ENCODE assay signal across 13 cellular contexts in the genomic region with DNA sequence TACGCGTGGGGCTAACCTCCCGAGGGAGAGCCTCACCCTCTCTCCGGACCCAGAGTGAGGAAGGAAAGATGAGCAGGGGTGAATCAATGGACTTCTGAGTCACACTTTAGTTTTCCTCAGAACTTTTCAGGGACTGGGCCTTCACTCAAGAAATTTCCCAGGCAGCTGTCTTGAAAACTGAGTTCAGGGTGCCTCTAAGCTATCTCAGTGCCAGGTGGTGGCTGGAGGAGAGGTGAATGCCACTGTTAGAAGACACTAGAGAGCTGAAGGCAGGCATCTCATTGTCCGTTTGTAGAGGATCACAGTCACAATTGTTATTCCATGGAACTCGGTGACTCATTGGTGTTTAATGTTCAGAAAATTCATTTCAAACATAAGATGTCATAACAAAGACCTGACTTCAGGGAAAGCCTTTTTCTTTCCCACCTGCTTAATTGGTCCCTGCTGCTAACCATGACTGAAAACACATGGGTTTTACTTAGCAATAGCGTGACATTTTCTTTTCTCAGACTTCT. TPM values are rescaled to one million over a fixed set of nuclear protein-coding genes. Genes with fewer than 3 reads are reported as not detected.
DNase-seq lines count a peak whose midpoint lies in the region; ATAC-seq, FAIRE-seq and TF ChIP-seq lines count a peak whose summit lies in the region.
"Had no signal": no experiment of that assay in that cellular context is flagged by ENCODE, and none has a peak within 500 bp of the region (broad histone marks: within the 10 kb centered on the region; RNA-seq: fewer than 3 reads in every experiment).

No MANE protein-coding gene starts in this region.

- H2AFZ ChIP-seq in K562 (ENCODE audit: low read depth, low read length) = peak overlapping the region; percentile 79

- TF ChIP-seq EP300 in K562 (IDR thresholded peaks at IDR 0.05; ENCODE audit: low read length) (no peak), ovary (IDR thresholded peaks at IDR 0.05) (no peak)

- H3K36me3 ChIP-seq in BJ (ENCODE audit: control insufficient read depth, insufficient read depth, low read length) = no peaks in the 10 kb centered on the region
- H3K36me3 ChIP-seq in HUES64 (ENCODE audit: insufficient read depth, low read length) = no peaks in the 10 kb centered on the region
- H3K36me3 ChIP-seq in K562 (ENCODE audit: control insufficient read depth, insufficient read depth, low read length) = no peaks in the 10 kb centered on the region
- H3K36me3 ChIP-seq in ovary = no peaks in the 10 kb centered on the region
- H3K36me3 ChIP-seq in spleen = no peaks in the 10 kb centered on the region

- no peaks in the 10 kb centered on the region for H3K9me1 ChIP-seq in K562 (ENCODE audit: control insufficient read depth, insufficient read depth, low read length)

- no TSS peak for BruUV-seq in K562 (replicated peaks; lab: Mats Ljungman, UMichigan)

- ATAC-seq in K562 = no peak
- no peak for ATAC-seq in left colon
- no peak for ATAC-seq in HG02571 (IDR thresholded peaks at IDR 0.05; ENCODE audit: unreplicated experiment)
- ATAC-seq: body of pancreas had no signal

- H3K27ac ChIP-seq in HUES64 (ENCODE audit: low read depth, low read length) = peak overlapping the region; percentile 12; the same call in 1 of the 2 replicates
- H3K27ac ChIP-seq in K562 (ENCODE audit: extremely low read depth, low read depth, low read length) = peak overlapping the region; percentile 14; the same call in 2 of the 3 replicates
- peak overlapping the region in 1 of 2 donors; percentile 62 for H3K27ac ChIP-seq in ovary
- peak overlapping the region in 1 of 8 donors; percentile 22 for H3K27ac ChIP-seq in spleen
- H3K27ac ChIP-seq: body of pancreas had no signal

- peak; percentile 82 for DNase-seq in BJ (ENCODE audit: low read depth)
- DNase-seq in K562 (ENCODE audit: extremely low read depth in 1 of 4, low spot score in 3 of 4) = no peak
- DNase-seq in kidney tubule cell (ENCODE audit: low spot score) = peak; percentile 69
- DNase-seq in ovary = no peak
- DNase-seq in left colon = no peak
- DNase-seq in spleen = no peak
- DNase-seq: activated B cell treated with CpG ODN at 0.5 μM for 24 hours; body of pancreas; DMS153; NCI-H1694 treated with DMSO at 0.1 percent for 48 hours; stimulated activated CD4-positive, alpha-beta T cell treated with anti-CD3 and anti-CD28 coated beads, Interleukin-4, amount 100 ng/mL, for 1 hour had no signal

- TF ChIP-seq CTCF in BJ (IDR thresholded peaks at IDR 0.05; ENCODE audit: insufficient read depth, low read depth, low read length) = no peak
- no peak for TF ChIP-seq CTCF in K562 (IDR thresholded peaks at IDR 0.05 in 2 of 3, conservative IDR thresholded peaks at IDR 0.05 in 1 of 3; ENCODE audit: insufficient read depth in 2 of 3, low read depth in 1 of 3, low read length in 3 of 3)
- TF ChIP-seq CTCF in ovary (IDR thresholded peaks at IDR 0.05) = no peak
- no peak for TF ChIP-seq CTCF in spleen (IDR thresholded peaks at IDR 0.05 in 8 of 11, conservative IDR thresholded peaks at IDR 0.05 in 3 of 11)

- H4K20me1 ChIP-seq in K562 (replicated peaks; ENCODE audit: control insufficient read depth, insufficient read depth, low read length) = no peaks in the 10 kb centered on the region

- H3K9ac ChIP-seq in HUES64 (ENCODE audit: low read depth, low read length) (no peak overlapping the region), K562 (ENCODE audit: insufficient read depth in 1 of 2, low read depth in 2 of 2, low read length in 2 of 2) (0 out of 4 replicates have a peak overlapping the region, but pooled peaks of 1 of the 2 experiments have one; percentile 20)

- POLR2A ChIA-PET in BJ (lab: Charles Lee) = no interaction called here
- POLR2A ChIA-PET in K562 (lab: Yijun Ruan, JAX) = interaction anchor here (1.0 to 2.7 kb wide), 4 partner anchors 8 to 135 kb away, joined by 3 to 22 read pairs (median 4); a partner anchor contains a TSS

- H3K9me3 ChIP-seq in HUES64 (ENCODE audit: insufficient read depth, low read depth, low read length) (no peaks in the 10 kb centered on the region), K562 (replicated peaks; ENCODE audit: control insufficient read depth, insufficient read depth, low read depth, low read length) (no peaks in the 10 kb centered on the region), ovary (no peaks in the 10 kb centered on the region), spleen (no peaks in the 10 kb centered on the region)
- H3K9me3 ChIP-seq: body of pancreas had no signal

- CTCF ChIA-PET in BJ (lab: Yijun Ruan, JAX) = interaction anchor here (2.4 to 4.4 kb wide), 3 partner anchors 10 to 24 kb away, joined by 8 to 28 read pairs (median 14); no protein-coding TSS in a partner anchor
- CTCF ChIA-PET in K562 (lab: Yijun Ruan, JAX; ENCODE audit: low intra/inter-chr PET ratio) = no interaction called here

- H3K27me3 ChIP-seq in BJ (ENCODE audit: control insufficient read depth, insufficient read depth, low read length) (no peaks in the 10 kb centered on the region), HUES64 (ENCODE audit: insufficient read depth, low read length) (peaks cover 10% of the 10 kb centered on the region; the same call in 1 of the 2 replicates), K562 (ENCODE audit: control insufficient read depth in 2 of 2, insufficient read depth in 2 of 2, low read length in 2 of 2) (no peaks in the 10 kb centered on the region), ovary (no peaks in the 10 kb centered on the region), spleen (replicated peaks in 1 of 7) (no peaks in the 10 kb centered on the region)
- H3K27me3 ChIP-seq: body of pancreas had no signal

- intact Hi-C loops in K562 (cut with micrococcal nuclease) (no loop called here), ovary (cut with DNase I) (no loop called here), left colon (cut with DNase I, micrococcal nuclease) (no loop called here), spleen (cut with DNase I; ENCODE audit: low total_unique reads) (no loop called here)

- TF ChIP-seq POLR2A in K562 (conservative IDR thresholded peaks at IDR 0.05) (no peak), ovary (IDR thresholded peaks at IDR 0.05) (no peak), spleen (IDR thresholded peaks at IDR 0.05) (no peak)

- WGBS in HUES64 = 70% methylated on average over 7 of the region's 7 CpGs
- WGBS in K562 (ENCODE audit: insufficient coverage, low coverage, missing lambda C conversion rate) = 45% methylated on average over 7 of the region's 7 CpGs
- 55 to 66% (median 61%) methylated on average over 7 of the region's 7 CpGs for WGBS in ovary, 3 donors
- 72 to 83% (median 76%) methylated on average over 7 of the region's 7 CpGs for WGBS in spleen, 5 donors

- peaks cover 3% of the 10 kb centered on the region; the same call in 1 of the 3 replicates for H3K79me2 ChIP-seq in K562 (ENCODE audit: control insufficient read depth, insufficient read depth, low read length)

- TF ChIP-seq RAD21 in K562 (CRISPR knock-in tag; conservative IDR thresholded peaks at IDR 0.05 in 1 of 2, IDR thresholded peaks at IDR 0.05 in 1 of 2) = no peak

- no peak for FAIRE-seq in K562 (lab: Jason Lieb, UNC)

- H3K4me3 ChIP-seq in BJ (ENCODE audit: low read depth, low read length) = no peak overlapping the region
- H3K4me3 ChIP-seq in HUES64 (ENCODE audit: low read length) = no peak overlapping the region
- H3K4me3 ChIP-seq in K562 = no peak overlapping the region
- no peak overlapping the region for H3K4me3 ChIP-seq in ovary
- no peak overlapping the region for H3K4me3 ChIP-seq in spleen
- H3K4me3 ChIP-seq: body of pancreas had no signal

- H3K4me2 ChIP-seq in K562 (ENCODE audit: insufficient read depth, low read length) = no peak overlapping the region

- in situ Hi-C loops in K562 (cut with MboI) = no loop called here

- peaks cover 19% of the 10 kb centered on the region; the same call in 1 of the 2 replicates for H3K4me1 ChIP-seq in HUES64 (ENCODE audit: insufficient read depth, low read length)
- peaks cover 16 to 62% of the 10 kb centered on the region in 2 experiments for H3K4me1 ChIP-seq in K562 (replicated peaks in 1 of 2; ENCODE audit: control insufficient read depth in 2 of 2, insufficient read depth in 2 of 2, low read length in 2 of 2)
- peaks cover 8% of the 10 kb centered on the region for H3K4me1 ChIP-seq in ovary (ENCODE audit: insufficient read depth)
- H3K4me1 ChIP-seq in spleen = peaks cover 7 to 70% (median 52%) of the 10 kb centered on the region in 6 donors

RNA-seq across cellular contexts. Expression of a gene that starts 5.3 kb away (rescaled TPM):
- polyA plus RNA-seq in BJ (2011; rRNA removed) (89.6 and 113 TPM in 2 replicates), K562 (2011; rRNA removed) (151 and 210 TPM in 2 replicates), K562 (2014; fragmentation: Illumina TruSeq; extraction: Trizol) (162 and 176 TPM in 2 replicates), K562 (2014; fragmentation: Nextera tagmentation; extraction: Ambion mirVana) (100 to 1,000 TPM; 143 to 211 TPM), K562 (2014; rRNA removed) (145 and 159 TPM in 2 replicates), ovary (100 to 1,000 TPM; 138 to 252 TPM), spleen (100 to 1,000 TPM; 111 to 256 (median 193) TPM)
- 52.2 and 73.7 TPM in 2 replicates for polyA minus RNA-seq in BJ (2011; rRNA and poly(A)+ RNA removed)
- polyA plus RNA-seq in HUES64 (2013, experiment 1 of 2) = 15.9 TPM
- 21.7 TPM for polyA plus RNA-seq in HUES64 (2013, experiment 2 of 2)
- total RNA-seq in K562 (2011; cell fraction: chromatin; rRNA removed; ENCODE audit: low replicate concordance) = 141 and 220 TPM in 2 replicates
- total RNA-seq in K562 (2011; cell fraction: nucleolus; rRNA removed) = 93.6 and 93.8 TPM in 2 replicates
- 147 and 201 TPM in 2 replicates for total RNA-seq in K562 (2011; cell fraction: nucleoplasm; rRNA removed)
- total RNA-seq in K562 (2014; rRNA removed) (86.6 and 92.4 TPM in 2 replicates), K562 (2014; rRNA removed; fragmentation: Illumina TruSeq; extraction: Trizol) (111 and 114 TPM in 2 replicates), K562 (2015; rRNA removed; fragmentation: Illumina TruSeq; extraction: Trizol) (100 and 113 TPM in 2 replicates), K562 (2021) (124 and 126 TPM in 2 replicates), ovary (100 to 1,000 TPM in 6 of 7 donors, 10 to 100 TPM in 1; 98.1 to 161 (median 156) TPM), left colon (100 to 1,000 TPM; 182 to 192 TPM), spleen (100 to 1,000 TPM; 145 to 222 (median 188) TPM)
- polyA plus RNA-seq in K562 (2011; cell fraction: cytosol; rRNA removed) = 171 and 185 TPM in 2 replicates
- 130 and 168 TPM in 2 replicates for polyA plus RNA-seq in K562 (2011; cell fraction: nucleus; rRNA removed)
- 133 and 231 TPM in 2 replicates for polyA plus RNA-seq in K562 (2012)
- 135 and 183 TPM in 2 replicates for polyA minus RNA-seq in K562 (2011; rRNA and poly(A)+ RNA removed)
- 64.3 and 74.2 TPM in 2 replicates for polyA minus RNA-seq in K562 (2011; cell fraction: cytosol; rRNA and poly(A)+ RNA removed)
- polyA minus RNA-seq in K562 (2011; cell fraction: nucleus; rRNA and poly(A)+ RNA removed) = 60.0 and 62.5 TPM in 2 replicates

RNA-seq across cellular contexts. Expression of a gene that starts 23.1 kb away (rescaled TPM):
- polyA plus RNA-seq in BJ (2011; rRNA removed) = 54.4 and 56.2 TPM in 2 replicates
- 17.8 and 23.7 TPM in 2 replicates for polyA minus RNA-seq in BJ (2011; rRNA and poly(A)+ RNA removed)
- 125 TPM for polyA plus RNA-seq in HUES64 (2013, experiment 1 of 2)
- polyA plus RNA-seq in HUES64 (2013, experiment 2 of 2) = 138 TPM
- 88.6 and 124 TPM in 2 replicates for total RNA-seq in K562 (2011; cell fraction: chromatin; rRNA removed; ENCODE audit: low replicate concordance)
- 76.6 and 81.5 TPM in 2 replicates for total RNA-seq in K562 (2011; cell fraction: nucleolus; rRNA removed)
- total RNA-seq in K562 (2011; cell fraction: nucleoplasm; rRNA removed) = 59.8 and 71.4 TPM in 2 replicates
- 101 and 110 TPM in 2 replicates for total RNA-seq in K562 (2014; rRNA removed)
- 106 and 108 TPM in 2 replicates for total RNA-seq in K562 (2014; rRNA removed; fragmentation: Illumina TruSeq; extraction: Trizol)
- 116 TPM in 2 replicates for total RNA-seq in K562 (2015; rRNA removed; fragmentation: Illumina TruSeq; extraction: Trizol)
- total RNA-seq in K562 (2021) = 136 and 139 TPM in 2 replicates
- 187 and 214 TPM in 2 replicates for polyA plus RNA-seq in K562 (2011; rRNA removed)
- polyA plus RNA-seq in K562 (2011; cell fraction: cytosol; rRNA removed) = 201 and 211 TPM in 2 replicates
- 136 and 150 TPM in 2 replicates for polyA plus RNA-seq in K562 (2011; cell fraction: nucleus; rRNA removed)
- 121 and 287 TPM in 2 replicates for polyA plus RNA-seq in K562 (2012)
- polyA plus RNA-seq in K562 (2014; fragmentation: Illumina TruSeq; extraction: Trizol) = 113 and 118 TPM in 2 replicates
- 10 to 100 TPM; 54.6 to 70.1 TPM for polyA plus RNA-seq in K562 (2014; fragmentation: Nextera tagmentation; extraction: Ambion mirVana)
- polyA plus RNA-seq in K562 (2014; rRNA removed) = 145 and 149 TPM in 2 replicates
- polyA minus RNA-seq in K562 (2011; rRNA and poly(A)+ RNA removed) = 136 and 185 TPM in 2 replicates
- polyA minus RNA-seq in K562 (2011; cell fraction: cytosol; rRNA and poly(A)+ RNA removed) = 67.3 and 100 TPM in 2 replicates
- polyA minus RNA-seq in K562 (2011; cell fraction: nucleus; rRNA and poly(A)+ RNA removed) = 20.6 and 27.7 TPM in 2 replicates
- total RNA-seq in ovary = 10 to 100 TPM; 16.2 to 41.1 (median 26.8) TPM
- 10 to 100 TPM; 31.6 to 48.4 TPM for polyA plus RNA-seq in ovary
- 10 to 100 TPM in 1 of 2 donors, 1 to 10 TPM in 1; 10.0 to 12.2 TPM for total RNA-seq in left colon
- 10 to 100 TPM; 21.3 to 55.1 (median 37.2) TPM for total RNA-seq in spleen
- polyA plus RNA-seq in spleen = 10 to 100 TPM; 16.3 to 26.0 (median 17.0) TPM

Comparison
In these comparisons a context has a peak if more than half of its experiments do, and no peak if none do; other contexts are left out.
1. DNase-seq: peak in BJ (single experiment) and kidney tubule cell (single experiment); none in K562 (0 of 4), ovary (0 of 5), left colon (0 of 2) and spleen (single experiment).